3 cellular contexts compared by ENCODE assay signal in the genomic region with DNA sequence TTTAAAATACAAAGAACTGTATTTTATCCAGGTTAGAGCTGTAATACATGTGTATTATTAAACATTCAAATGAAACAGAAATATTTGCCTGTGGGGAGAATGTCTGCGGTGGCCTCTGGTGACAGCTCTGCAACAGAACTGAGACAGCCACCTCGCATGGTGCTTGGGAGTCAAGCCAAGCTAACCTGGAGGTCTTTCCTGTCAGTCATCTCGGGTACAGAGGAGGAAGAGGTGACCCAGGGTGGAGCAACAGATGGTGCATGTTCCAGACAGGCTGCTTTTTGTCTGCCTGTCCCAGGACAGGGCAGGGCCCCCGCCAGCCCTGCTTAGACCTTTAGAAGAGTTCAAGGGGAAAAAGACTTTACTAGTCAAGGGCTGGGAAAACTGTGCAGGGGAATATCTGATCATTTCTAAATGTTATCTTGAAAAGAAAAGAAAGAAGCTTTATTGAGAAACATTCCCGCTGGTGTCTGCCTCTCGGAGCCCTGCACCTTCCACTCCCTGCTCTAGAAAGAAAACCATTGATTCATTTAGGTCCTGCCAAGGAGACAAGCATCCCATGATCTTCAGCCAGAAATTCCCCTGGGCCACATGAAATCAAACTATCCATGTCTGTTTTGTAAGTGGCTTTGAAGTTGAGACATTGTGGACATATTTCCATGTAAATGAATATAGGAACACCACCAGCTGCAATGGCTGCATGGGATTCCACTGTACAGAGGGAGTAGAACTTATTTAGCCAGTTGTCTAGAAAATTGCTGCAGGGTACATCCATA.
TF ChIP-seq lines count a peak whose summit lies in the region.

No MANE protein-coding gene starts in this region.

TF ChIP-seq in SK-N-SH, 30 proteins besides CTCF, POLR2A, EP300 and RAD21 (continues in another document):
- TF ChIP-seq ELF1 (IDR thresholded peaks at IDR 0.05) (no peak), FOXM1 (IDR thresholded peaks at IDR 0.05; ENCODE audit: low read depth) (no peak), ZBTB33 (IDR thresholded peaks at IDR 0.05; ENCODE audit: borderline replicate concordance, low read depth) (no peak), GABPA (IDR thresholded peaks at IDR 0.05; ENCODE audit: low read depth) (no peak), TCF12 (IDR thresholded peaks at IDR 0.05) (no peak), SMC3 (IDR thresholded peaks at IDR 0.05; ENCODE audit: low read depth, low read length) (no peak), FOSL2 (IDR thresholded peaks at IDR 0.05; ENCODE audit: borderline replicate concordance, low read depth) (no peak), RCOR1 (IDR thresholded peaks at IDR 0.05; ENCODE audit: low read length) (no peak), EZH2phosphoT487 (IDR thresholded peaks at IDR 0.05; ENCODE audit: borderline replicate concordance, low read depth) (no peak), GATA2 (CRISPR knock-in tag; IDR thresholded peaks at IDR 0.05) (no peak), RFX5 (IDR thresholded peaks at IDR 0.05; ENCODE audit: low read length) (no peak), FOXJ3 (CRISPR knock-in tag; IDR thresholded peaks at IDR 0.05) (no peak), CHD2 (IDR thresholded peaks at IDR 0.05; ENCODE audit: low read length, partially characterized antibody) (no peak), SIN3A (IDR thresholded peaks at IDR 0.05; ENCODE audit: borderline replicate concordance, low read depth, low read length) (no peak), MAX (IDR thresholded peaks at IDR 0.05; ENCODE audit: low read depth) (no peak)
- TF ChIP-seq, protein P1, sequence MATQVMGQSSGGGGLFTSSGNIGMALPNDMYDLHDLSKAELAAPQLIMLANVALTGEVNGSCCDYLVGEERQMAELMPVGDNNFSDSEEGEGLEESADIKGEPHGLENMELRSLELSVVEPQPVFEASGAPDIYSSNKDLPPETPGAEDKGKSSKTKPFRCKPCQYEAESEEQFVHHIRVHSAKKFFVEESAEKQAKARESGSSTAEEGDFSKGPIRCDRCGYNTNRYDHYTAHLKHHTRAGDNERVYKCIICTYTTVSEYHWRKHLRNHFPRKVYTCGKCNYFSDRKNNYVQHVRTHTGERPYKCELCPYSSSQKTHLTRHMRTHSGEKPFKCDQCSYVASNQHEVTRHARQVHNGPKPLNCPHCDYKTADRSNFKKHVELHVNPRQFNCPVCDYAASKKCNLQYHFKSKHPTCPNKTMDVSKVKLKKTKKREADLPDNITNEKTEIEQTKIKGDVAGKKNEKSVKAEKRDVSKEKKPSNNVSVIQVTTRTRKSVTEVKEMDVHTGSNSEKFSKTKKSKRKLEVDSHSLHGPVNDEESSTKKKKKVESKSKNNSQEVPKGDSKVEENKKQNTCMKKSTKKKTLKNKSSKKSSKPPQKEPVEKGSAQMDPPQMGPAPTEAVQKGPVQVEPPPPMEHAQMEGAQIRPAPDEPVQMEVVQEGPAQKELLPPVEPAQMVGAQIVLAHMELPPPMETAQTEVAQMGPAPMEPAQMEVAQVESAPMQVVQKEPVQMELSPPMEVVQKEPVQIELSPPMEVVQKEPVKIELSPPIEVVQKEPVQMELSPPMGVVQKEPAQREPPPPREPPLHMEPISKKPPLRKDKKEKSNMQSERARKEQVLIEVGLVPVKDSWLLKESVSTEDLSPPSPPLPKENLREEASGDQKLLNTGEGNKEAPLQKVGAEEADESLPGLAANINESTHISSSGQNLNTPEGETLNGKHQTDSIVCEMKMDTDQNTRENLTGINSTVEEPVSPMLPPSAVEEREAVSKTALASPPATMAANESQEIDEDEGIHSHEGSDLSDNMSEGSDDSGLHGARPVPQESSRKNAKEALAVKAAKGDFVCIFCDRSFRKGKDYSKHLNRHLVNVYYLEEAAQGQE (IDR thresholded peaks at IDR 0.05; ENCODE audit: low read depth, low read length) = no peak

TF ChIP-seq in SK-N-SH treated with all-trans-retinoic acid at 6 μM for 48 hours, 23 proteins besides CTCF, POLR2A, EP300 and RAD21 (continues in another document):
- TF ChIP-seq ESRRG (CRISPR knock-in tag; IDR thresholded peaks at IDR 0.05) = no peak
- no peak for TF ChIP-seq ZNF8 (CRISPR knock-in tag; IDR thresholded peaks at IDR 0.05)
- no peak for TF ChIP-seq ZNF70 (CRISPR knock-in tag; IDR thresholded peaks at IDR 0.05)
- no peak for TF ChIP-seq ZNF565 (CRISPR knock-in tag; conservative IDR thresholded peaks at IDR 0.05; ENCODE audit: low read depth)
- TF ChIP-seq ZC3H10 (CRISPR knock-in tag; IDR thresholded peaks at IDR 0.05) = no peak
- no peak for TF ChIP-seq TCF4 (CRISPR knock-in tag; IDR thresholded peaks at IDR 0.05; ENCODE audit: borderline replicate concordance)
- TF ChIP-seq, protein P2, sequence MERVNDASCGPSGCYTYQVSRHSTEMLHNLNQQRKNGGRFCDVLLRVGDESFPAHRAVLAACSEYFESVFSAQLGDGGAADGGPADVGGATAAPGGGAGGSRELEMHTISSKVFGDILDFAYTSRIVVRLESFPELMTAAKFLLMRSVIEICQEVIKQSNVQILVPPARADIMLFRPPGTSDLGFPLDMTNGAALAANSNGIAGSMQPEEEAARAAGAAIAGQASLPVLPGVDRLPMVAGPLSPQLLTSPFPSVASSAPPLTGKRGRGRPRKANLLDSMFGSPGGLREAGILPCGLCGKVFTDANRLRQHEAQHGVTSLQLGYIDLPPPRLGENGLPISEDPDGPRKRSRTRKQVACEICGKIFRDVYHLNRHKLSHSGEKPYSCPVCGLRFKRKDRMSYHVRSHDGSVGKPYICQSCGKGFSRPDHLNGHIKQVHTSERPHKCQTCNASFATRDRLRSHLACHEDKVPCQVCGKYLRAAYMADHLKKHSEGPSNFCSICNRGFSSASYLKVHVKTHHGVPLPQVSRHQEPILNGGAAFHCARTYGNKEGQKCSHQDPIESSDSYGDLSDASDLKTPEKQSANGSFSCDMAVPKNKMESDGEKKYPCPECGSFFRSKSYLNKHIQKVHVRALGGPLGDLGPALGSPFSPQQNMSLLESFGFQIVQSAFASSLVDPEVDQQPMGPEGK (CRISPR knock-in tag; IDR thresholded peaks at IDR 0.05; ENCODE audit: borderline replicate concordance) = no peak
- TF ChIP-seq ISL1 (CRISPR knock-in tag; IDR thresholded peaks at IDR 0.05) = no peak
- TF ChIP-seq PPARA (CRISPR knock-in tag; IDR thresholded peaks at IDR 0.05; ENCODE audit: borderline replicate concordance) = no peak
- TF ChIP-seq RARB (CRISPR knock-in tag; IDR thresholded peaks at IDR 0.05) = no peak
- no peak for TF ChIP-seq GLIS3 (CRISPR knock-in tag; IDR thresholded peaks at IDR 0.05)
- no peak for TF ChIP-seq CSDC2 (CRISPR knock-in tag; IDR thresholded peaks at IDR 0.05)
- no peak for TF ChIP-seq OSR1 (CRISPR knock-in tag; IDR thresholded peaks at IDR 0.05)
- no peak for TF ChIP-seq TOX (CRISPR knock-in tag; IDR thresholded peaks at IDR 0.05; ENCODE audit: borderline replicate concordance)
- TF ChIP-seq, protein P3, sequence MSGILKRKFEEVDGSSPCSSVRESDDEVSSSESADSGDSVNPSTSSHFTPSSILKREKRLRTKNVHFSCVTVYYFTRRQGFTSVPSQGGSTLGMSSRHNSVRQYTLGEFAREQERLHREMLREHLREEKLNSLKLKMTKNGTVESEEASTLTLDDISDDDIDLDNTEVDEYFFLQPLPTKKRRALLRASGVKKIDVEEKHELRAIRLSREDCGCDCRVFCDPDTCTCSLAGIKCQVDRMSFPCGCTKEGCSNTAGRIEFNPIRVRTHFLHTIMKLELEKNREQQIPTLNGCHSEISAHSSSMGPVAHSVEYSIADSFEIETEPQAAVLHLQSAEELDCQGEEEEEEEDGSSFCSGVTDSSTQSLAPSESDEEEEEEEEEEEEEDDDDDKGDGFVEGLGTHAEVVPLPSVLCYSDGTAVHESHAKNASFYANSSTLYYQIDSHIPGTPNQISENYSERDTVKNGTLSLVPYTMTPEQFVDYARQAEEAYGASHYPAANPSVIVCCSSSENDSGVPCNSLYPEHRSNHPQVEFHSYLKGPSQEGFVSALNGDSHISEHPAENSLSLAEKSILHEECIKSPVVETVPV (CRISPR knock-in tag; IDR thresholded peaks at IDR 0.05) = no peak
- TF ChIP-seq POU6F1 (CRISPR knock-in tag; IDR thresholded peaks at IDR 0.05; ENCODE audit: borderline replicate concordance, low read depth) = no peak
- no peak for TF ChIP-seq CREB5 (CRISPR knock-in tag; IDR thresholded peaks at IDR 0.05; ENCODE audit: low read depth)

TF ChIP-seq in endothelial cell of umbilical vein, 7 proteins besides CTCF, POLR2A, EP300 and RAD21:
- TF ChIP-seq MYC (IDR thresholded peaks at IDR 0.05; ENCODE audit: low read depth, low read length) = no peak
- TF ChIP-seq JUN (IDR thresholded peaks at IDR 0.05; ENCODE audit: borderline replicate concordance, insufficient read depth, insufficient read length, low read depth) = no peak
- TF ChIP-seq FOS (IDR thresholded peaks at IDR 0.05; ENCODE audit: borderline replicate concordance, insufficient read depth, low read length) = no peak
- no peak for TF ChIP-seq MAX (IDR thresholded peaks at IDR 0.05; ENCODE audit: insufficient read depth, insufficient read length)
- TF ChIP-seq POLR2AphosphoS5 (IDR thresholded peaks at IDR 0.05; ENCODE audit: insufficient read depth, low read depth, low read length) = no peak
- TF ChIP-seq EZH2 (IDR thresholded peaks at IDR 0.05; ENCODE audit: borderline replicate concordance, low read depth, low read length, severe bottlenecking) = no peak
- TF ChIP-seq GATA2 (IDR thresholded peaks at IDR 0.05; ENCODE audit: insufficient read depth, insufficient read length, low read depth, low read length) = no peak
TF ChIP-seq in endothelial cell of umbilical vein: peak in this region for 0.
